Comparison of ENCODE assay signal across 8 cellular contexts in genomic region chr15:43187544-43188155, GRCh38. TPM values are rescaled to one million over a fixed set of nuclear protein-coding genes. Genes with fewer than 3 reads are reported as not detected.
DNase-seq lines count a peak whose midpoint lies in the region; ATAC-seq and TF ChIP-seq lines count a peak whose summit lies in the region.

No MANE protein-coding gene starts in this region.

- H3K4me3 Mint-ChIP-seq in MCF 10A (ENCODE audit: unreplicated experiment) = no peak overlapping the region

- H3K4me1 Mint-ChIP-seq in MCF 10A (ENCODE audit: insufficient read depth, unreplicated experiment) = peaks cover 6% of the 10 kb centered on the region

- H3K4me1 ChIP-seq in A673 (ENCODE audit: insufficient read depth, low read length, poor library complexity, severe bottlenecking) = no peaks in the 10 kb centered on the region

- H3K9me3 ChIP-seq in A673 (ENCODE audit: low read depth, low read length, poor library complexity, severe bottlenecking) = no peaks in the 10 kb centered on the region

- CTCF ChIA-PET in A673 (lab: Charles Lee) = no interaction called here
- CTCF ChIA-PET in MCF 10A (lab: Yijun Ruan, JAX) = interaction anchor here (0.6 to 2.4 kb wide), 6 partner anchors 13 to 98 kb away, joined by 3 to 18 read pairs (median 6); no protein-coding TSS in a partner anchor

- no peaks in the 10 kb centered on the region for H3K27me3 Mint-ChIP-seq in MCF 10A (ENCODE audit: insufficient read depth, unreplicated experiment)

- peak; percentile 71 for TF ChIP-seq CTCF in A673 (conservative IDR thresholded peaks at IDR 0.05; ENCODE audit: low read depth, low read length)
- peak; percentile 75 for TF ChIP-seq CTCF in MCF 10A (IDR thresholded peaks at IDR 0.05; ENCODE audit: unreplicated experiment)

- peaks cover 53% of the 10 kb centered on the region for H3K36me3 Mint-ChIP-seq in MCF 10A (ENCODE audit: insufficient read depth, unreplicated experiment)

- no peak overlapping the region for H3K27ac ChIP-seq in A673 (ENCODE audit: low read depth, low read length, poor library complexity, severe bottlenecking)

- POLR2A ChIA-PET in A673 (lab: Charles Lee; ENCODE audit: low non-redundant PET) = no interaction called here
- POLR2A ChIA-PET in MCF 10A (lab: Yijun Ruan, JAX) = interaction anchor here (1.8 kb wide), 1 partner anchor 98 kb away, joined by 4 read pairs; no protein-coding TSS in a partner anchor

- H3K27ac Mint-ChIP-seq in MCF 10A (ENCODE audit: low read depth, unreplicated experiment) = no peak overlapping the region

- peak; percentile 66 for DNase-seq in A673 (ENCODE audit: low spot score)
- DNase-seq in EH (ENCODE audit: low read depth) = peak; percentile 70
- peak; percentile 1 for DNase-seq in NCI-H526 treated with DMSO at 0.1 percent for 48 hours (lab: John Stamatoyannopoulos, UW)
- DNase-seq in MCF 10A (ENCODE audit: unreplicated experiment) = peak; percentile 52
- DNase-seq in medulla oblongata (ENCODE audit: extremely low spot score) = peak; percentile 34
- DNase-seq in left colon = no peak
- DNase-seq in activated effector memory CD4-positive, alpha-beta T cell treated with anti-CD3 and anti-CD28 coated beads, Interleukin-2, amount 50 U/mL, for 16 hours = no peak
- no peak for DNase-seq in effector CD8-positive, alpha-beta T cell (lab: John Stamatoyannopoulos, UW)

- no peaks in the 10 kb centered on the region for H3K9me3 Mint-ChIP-seq in MCF 10A (ENCODE audit: unreplicated experiment)

- no peaks in the 10 kb centered on the region for H3K27me3 ChIP-seq in A673 (replicated peaks; ENCODE audit: insufficient read depth, low read depth, low read length, poor library complexity)

- H3K36me3 ChIP-seq in A673 (ENCODE audit: insufficient read depth, low read length, poor library complexity, severe bottlenecking) = peaks cover 7% of the 10 kb centered on the region

- intact Hi-C loops in A673 (cut with micrococcal nuclease; ENCODE audit: unreplicated experiment) = loop anchor here (5.0 kb wide), 1 partner anchor 485 kb away; no protein-coding TSS in a partner anchor
- intact Hi-C loops in MCF 10A (cut with micrococcal nuclease) = loop anchor here (1.0 to 10.0 kb wide), 4 partner anchors 53 to 483 kb away; partner anchors contain the start of gene TMEM62
- intact Hi-C loops in left colon (cut with DNase I, micrococcal nuclease) = no loop called here

- no peak for ATAC-seq in left colon

- BruUV-seq in A673 (replicated peaks; lab: Mats Ljungman, UMichigan) (no TSS peak), MCF 10A (replicated peaks; lab: Mats Ljungman, UMichigan) (no TSS peak)

- H3K4me3 ChIP-seq in A673 (ENCODE audit: low read depth, low read length, poor library complexity, severe bottlenecking) = no peak overlapping the region

RNA-seq across cellular contexts. Expression of gene CCNDBP1, which starts 2.4 kb away (rescaled TPM):
- 16.7 and 22.1 TPM in 2 replicates for total RNA-seq in A673 (2021)
- total RNA-seq in MCF 10A (2022) = 45.5 and 50.4 TPM in 2 replicates
- 10 to 100 TPM; 49.3 to 79.8 TPM for total RNA-seq in left colon

RNA-seq across cellular contexts. Expression of gene EPB42, which starts 33.2 kb away (rescaled TPM):
- not detected in 2 replicates for total RNA-seq in A673 (2021)
- total RNA-seq in MCF 10A (2022) = not detected in 2 replicates
- not detected for total RNA-seq in left colon

RNA-seq across cellular contexts. Expression of gene TMEM62, which starts 54.3 kb away (rescaled TPM):
- total RNA-seq in A673 (2021) (2.8 and 5.4 TPM in 2 replicates), MCF 10A (2022) (16.3 and 16.9 TPM in 2 replicates), left colon (10 to 100 TPM; 37.9 to 48.9 TPM)

Comparison
In these comparisons a context has a peak if more than half of its experiments do, and no peak if none do; other contexts are left out.
1. DNase-seq: peak in A673 (single experiment), EH (single experiment), NCI-H526 treated with DMSO at 0.1 percent for 48 hours (single experiment), MCF 10A (single experiment) and medulla oblongata (single experiment); none in left colon (0 of 2), activated effector memory CD4-positive, alpha-beta T cell treated with anti-CD3 and anti-CD28 coated beads, Interleukin-2, amount 50 U/mL, for 16 hours (single experiment) and effector CD8-positive, alpha-beta T cell (single experiment).
2. intact Hi-C loops: an anchor here in A673 (5.0 kb wide) and MCF 10A (1.0 to 10.0 kb wide); none called in left colon.